Comparison of ENCODE assay signal across 1 cellular context in the genomic region with DNA sequence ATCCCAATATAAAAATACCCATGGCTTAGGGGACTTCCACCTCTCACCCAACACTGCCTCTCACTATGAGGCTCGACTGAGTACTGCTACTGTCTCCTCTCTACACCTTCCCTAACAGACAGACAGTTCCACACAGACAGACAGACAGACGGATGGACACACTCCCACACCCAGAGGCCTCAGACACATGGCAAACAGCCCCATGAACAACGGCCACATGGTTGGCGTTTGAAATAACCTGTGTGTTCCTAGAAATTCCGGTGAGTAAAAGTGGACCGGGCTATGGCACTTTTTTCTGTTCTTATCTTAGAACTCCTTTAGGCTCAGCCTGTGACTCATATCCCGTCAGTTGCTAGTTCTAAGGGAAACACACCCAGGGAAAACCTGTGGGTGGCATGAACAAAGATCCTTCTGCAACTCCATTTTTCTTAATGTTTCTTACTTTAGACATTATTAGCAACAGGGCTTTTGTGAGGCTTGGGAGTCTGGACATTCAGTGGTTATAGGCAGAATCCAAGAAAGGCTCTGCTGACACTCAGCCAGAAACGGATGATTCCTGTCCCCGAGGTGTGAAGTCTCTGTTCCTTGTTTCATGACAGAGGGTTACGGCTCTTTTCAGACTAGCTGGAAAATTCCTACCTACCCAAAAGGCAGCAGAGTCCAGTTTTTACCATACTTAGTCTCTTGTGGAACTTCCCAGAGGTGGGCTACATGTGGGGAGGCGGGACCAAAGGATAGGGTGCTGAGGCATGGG.
TF ChIP-seq lines count a peak whose summit lies in the region.

No MANE protein-coding gene starts in this region.

TF ChIP-seq in K562, 482 proteins besides CTCF, POLR2A, EP300 and RAD21 (continued from another document and continues in another):
- TF ChIP-seq KLF13 (tag; IDR thresholded peaks at IDR 0.05; ENCODE audit: borderline replicate concordance, low read depth) (no peak), TAF15 (IDR thresholded peaks at IDR 0.05; ENCODE audit: low read depth, low read length) (no peak), U2AF2 (optimal IDR thresholded peaks at IDR 0.05; ENCODE audit: low read depth, low read length) (no peak), RERE (CRISPR knock-in tag; IDR thresholded peaks at IDR 0.05; ENCODE audit: borderline replicate concordance) (no peak), RFX1 (IDR thresholded peaks at IDR 0.05) (no peak), ATF7 (IDR thresholded peaks at IDR 0.05) (peak; percentile 59; the same call in 1 of the 2 replicates), GABPA (tag; conservative IDR thresholded peaks at IDR 0.05; ENCODE audit: low read depth) (no peak; the same call in 1 of the 2 replicates), HMBOX1 (IDR thresholded peaks at IDR 0.05) (peak; percentile 70), TCF3 (CRISPR knock-in tag; IDR thresholded peaks at IDR 0.05) (peak; percentile 83), MLLT1 (IDR thresholded peaks at IDR 0.05) (0 out of 4 replicates have a peak, but pooled peaks of 1 of the 2 experiments have one; percentile 54), HMGN3 (IDR thresholded peaks at IDR 0.05; ENCODE audit: borderline replicate concordance, extremely low read depth, insufficient read length, low read depth, low read length) (no peak), FOXA1 (IDR thresholded peaks at IDR 0.05; ENCODE audit: borderline replicate concordance) (no peak), CBFA2T2 (conservative IDR thresholded peaks at IDR 0.05) (peak; percentile 82), ZNF778 (CRISPR knock-in tag; IDR thresholded peaks at IDR 0.05) (no peak), ZNF316 (IDR thresholded peaks at IDR 0.05) (no peak), SMAD4 (CRISPR knock-in tag; conservative IDR thresholded peaks at IDR 0.05) (peak; percentile 100), TAF9B (IDR thresholded peaks at IDR 0.05; ENCODE audit: partially characterized antibody) (no peak), TOE1 (IDR thresholded peaks at IDR 0.05; ENCODE audit: borderline replicate concordance) (peak; percentile 61; the same call in 1 of the 2 replicates), TOE1 (CRISPR knock-in tag; IDR thresholded peaks at IDR 0.05; ENCODE audit: borderline replicate concordance, low read depth) (no peak), SMARCC2 (IDR thresholded peaks at IDR 0.05; ENCODE audit: low read depth) (peak; percentile 96), HNRNPL (IDR thresholded peaks at IDR 0.05; ENCODE audit: low read depth, low read length) (no peak; the same call in 1 of the 2 replicates), ZFP91 (CRISPR knock-in tag; IDR thresholded peaks at IDR 0.05) (no peak; the same call in 1 of the 2 replicates), ZNF232 (CRISPR knock-in tag; IDR thresholded peaks at IDR 0.05) (peak; percentile 93), PHF8 (IDR thresholded peaks at IDR 0.05; ENCODE audit: borderline replicate concordance, low read length) (peak; percentile 16; the same call in 1 of the 2 replicates), RBM25 (IDR thresholded peaks at IDR 0.05; ENCODE audit: low read depth, low read length, severe bottlenecking) (no peak), SMAD2 (IDR thresholded peaks at IDR 0.05; ENCODE audit: low read depth, low read length) (no peak), SLC30A9 (CRISPR knock-in tag; IDR thresholded peaks at IDR 0.05) (no peak), FOXK2 (conservative IDR thresholded peaks at IDR 0.05 in 1 of 2, IDR thresholded peaks at IDR 0.05 in 1 of 2; ENCODE audit: low read depth in 2 of 2) (peak in 1 of 2 experiments; percentile 75; a peak in 2 of 4 replicates), ZZZ3 (IDR thresholded peaks at IDR 0.05) (no peak), ZNF75A (CRISPR knock-in tag; IDR thresholded peaks at IDR 0.05) (no peak)
- TF ChIP-seq, protein P1, sequence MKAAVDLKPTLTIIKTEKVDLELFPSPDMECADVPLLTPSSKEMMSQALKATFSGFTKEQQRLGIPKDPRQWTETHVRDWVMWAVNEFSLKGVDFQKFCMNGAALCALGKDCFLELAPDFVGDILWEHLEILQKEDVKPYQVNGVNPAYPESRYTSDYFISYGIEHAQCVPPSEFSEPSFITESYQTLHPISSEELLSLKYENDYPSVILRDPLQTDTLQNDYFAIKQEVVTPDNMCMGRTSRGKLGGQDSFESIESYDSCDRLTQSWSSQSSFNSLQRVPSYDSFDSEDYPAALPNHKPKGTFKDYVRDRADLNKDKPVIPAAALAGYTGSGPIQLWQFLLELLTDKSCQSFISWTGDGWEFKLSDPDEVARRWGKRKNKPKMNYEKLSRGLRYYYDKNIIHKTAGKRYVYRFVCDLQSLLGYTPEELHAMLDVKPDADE (conservative IDR thresholded peaks at IDR 0.05; ENCODE audit: control insufficient read depth, low read depth, low read length): no peak
- TF ChIP-seq, protein P2, sequence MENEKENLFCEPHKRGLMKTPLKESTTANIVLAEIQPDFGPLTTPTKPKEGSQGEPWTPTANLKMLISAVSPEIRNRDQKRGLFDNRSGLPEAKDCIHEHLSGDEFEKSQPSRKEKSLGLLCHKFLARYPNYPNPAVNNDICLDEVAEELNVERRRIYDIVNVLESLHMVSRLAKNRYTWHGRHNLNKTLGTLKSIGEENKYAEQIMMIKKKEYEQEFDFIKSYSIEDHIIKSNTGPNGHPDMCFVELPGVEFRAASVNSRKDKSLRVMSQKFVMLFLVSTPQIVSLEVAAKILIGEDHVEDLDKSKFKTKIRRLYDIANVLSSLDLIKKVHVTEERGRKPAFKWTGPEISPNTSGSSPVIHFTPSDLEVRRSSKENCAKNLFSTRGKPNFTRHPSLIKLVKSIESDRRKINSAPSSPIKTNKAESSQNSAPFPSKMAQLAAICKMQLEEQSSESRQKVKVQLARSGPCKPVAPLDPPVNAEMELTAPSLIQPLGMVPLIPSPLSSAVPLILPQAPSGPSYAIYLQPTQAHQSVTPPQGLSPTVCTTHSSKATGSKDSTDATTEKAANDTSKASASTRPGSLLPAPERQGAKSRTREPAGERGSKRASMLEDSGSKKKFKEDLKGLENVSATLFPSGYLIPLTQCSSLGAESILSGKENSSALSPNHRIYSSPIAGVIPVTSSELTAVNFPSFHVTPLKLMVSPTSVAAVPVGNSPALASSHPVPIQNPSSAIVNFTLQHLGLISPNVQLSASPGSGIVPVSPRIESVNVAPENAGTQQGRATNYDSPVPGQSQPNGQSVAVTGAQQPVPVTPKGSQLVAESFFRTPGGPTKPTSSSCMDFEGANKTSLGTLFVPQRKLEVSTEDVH (IDR thresholded peaks at IDR 0.05; ENCODE audit: low read depth, partially characterized antibody): no peak
- TF ChIP-seq, protein P3, sequence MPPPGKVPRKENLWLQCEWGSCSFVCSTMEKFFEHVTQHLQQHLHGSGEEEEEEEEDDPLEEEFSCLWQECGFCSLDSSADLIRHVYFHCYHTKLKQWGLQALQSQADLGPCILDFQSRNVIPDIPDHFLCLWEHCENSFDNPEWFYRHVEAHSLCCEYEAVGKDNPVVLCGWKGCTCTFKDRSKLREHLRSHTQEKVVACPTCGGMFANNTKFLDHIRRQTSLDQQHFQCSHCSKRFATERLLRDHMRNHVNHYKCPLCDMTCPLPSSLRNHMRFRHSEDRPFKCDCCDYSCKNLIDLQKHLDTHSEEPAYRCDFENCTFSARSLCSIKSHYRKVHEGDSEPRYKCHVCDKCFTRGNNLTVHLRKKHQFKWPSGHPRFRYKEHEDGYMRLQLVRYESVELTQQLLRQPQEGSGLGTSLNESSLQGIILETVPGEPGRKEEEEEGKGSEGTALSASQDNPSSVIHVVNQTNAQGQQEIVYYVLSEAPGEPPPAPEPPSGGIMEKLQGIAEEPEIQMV (tag; conservative IDR thresholded peaks at IDR 0.05; ENCODE audit: low read depth): peak; percentile 37; the same call in 1 of the 2 replicates
- TF ChIP-seq, protein P4, sequence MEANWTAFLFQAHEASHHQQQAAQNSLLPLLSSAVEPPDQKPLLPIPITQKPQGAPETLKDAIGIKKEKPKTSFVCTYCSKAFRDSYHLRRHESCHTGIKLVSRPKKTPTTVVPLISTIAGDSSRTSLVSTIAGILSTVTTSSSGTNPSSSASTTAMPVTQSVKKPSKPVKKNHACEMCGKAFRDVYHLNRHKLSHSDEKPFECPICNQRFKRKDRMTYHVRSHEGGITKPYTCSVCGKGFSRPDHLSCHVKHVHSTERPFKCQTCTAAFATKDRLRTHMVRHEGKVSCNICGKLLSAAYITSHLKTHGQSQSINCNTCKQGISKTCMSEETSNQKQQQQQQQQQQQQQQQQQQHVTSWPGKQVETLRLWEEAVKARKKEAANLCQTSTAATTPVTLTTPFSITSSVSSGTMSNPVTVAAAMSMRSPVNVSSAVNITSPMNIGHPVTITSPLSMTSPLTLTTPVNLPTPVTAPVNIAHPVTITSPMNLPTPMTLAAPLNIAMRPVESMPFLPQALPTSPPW (CRISPR knock-in tag; IDR thresholded peaks at IDR 0.05): peak; percentile 61
- TF ChIP-seq, protein P5, sequence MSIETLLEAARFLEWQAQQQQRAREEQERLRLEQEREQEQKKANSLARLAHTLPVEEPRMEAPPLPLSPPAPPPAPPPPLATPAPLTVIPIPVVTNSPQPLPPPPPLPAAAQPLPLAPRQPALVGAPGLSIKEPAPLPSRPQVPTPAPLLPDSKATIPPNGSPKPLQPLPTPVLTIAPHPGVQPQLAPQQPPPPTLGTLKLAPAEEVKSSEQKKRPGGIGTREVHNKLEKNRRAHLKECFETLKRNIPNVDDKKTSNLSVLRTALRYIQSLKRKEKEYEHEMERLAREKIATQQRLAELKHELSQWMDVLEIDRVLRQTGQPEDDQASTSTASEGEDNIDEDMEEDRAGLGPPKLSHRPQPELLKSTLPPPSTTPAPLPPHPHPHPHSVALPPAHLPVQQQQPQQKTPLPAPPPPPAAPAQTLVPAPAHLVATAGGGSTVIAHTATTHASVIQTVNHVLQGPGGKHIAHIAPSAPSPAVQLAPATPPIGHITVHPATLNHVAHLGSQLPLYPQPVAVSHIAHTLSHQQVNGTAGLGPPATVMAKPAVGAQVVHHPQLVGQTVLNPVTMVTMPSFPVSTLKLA (conservative IDR thresholded peaks at IDR 0.05): peak; percentile 81 to 92
